1 cellular context compared by ENCODE assay signal in genomic region chr17:36950027-36950426, GRCh38.
TF ChIP-seq lines count a peak whose summit lies in the region.

No MANE protein-coding gene starts in this region.

TF ChIP-seq in HepG2, 621 proteins besides CTCF, POLR2A, EP300 and RAD21:
- TF ChIP-seq ZNF430 (CRISPR knock-in tag; IDR thresholded peaks at IDR 0.05) (no peak), PBX2 (CRISPR knock-in tag; IDR thresholded peaks at IDR 0.05) (peak; percentile 60), BCL6 (CRISPR knock-in tag; IDR thresholded peaks at IDR 0.05) (peak; percentile 47)
TF ChIP-seq in HepG2: peak in this region for 2.
